Comparison of ENCODE assay signal across 16 cellular contexts in the genomic region with DNA sequence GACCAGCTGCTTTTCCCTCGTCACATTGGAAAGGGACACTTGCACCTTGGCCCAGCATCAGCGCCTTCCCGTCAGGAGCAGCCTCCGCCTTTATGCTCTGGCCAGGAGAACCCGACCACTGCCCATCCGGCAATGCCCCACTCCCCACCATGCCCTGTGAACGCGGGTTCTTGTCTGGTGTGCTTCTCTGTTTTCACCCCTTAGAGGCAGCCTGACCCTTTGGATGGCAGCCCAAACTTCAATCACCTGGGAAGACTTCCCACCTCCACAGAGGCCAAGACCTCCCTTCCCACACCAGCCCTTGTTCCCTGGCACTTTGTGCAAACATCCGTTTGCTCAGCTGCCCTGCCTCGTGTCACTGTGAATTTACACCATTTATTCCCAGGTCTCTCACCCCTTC.
A peak's percentile ranks its signal among the peaks of the same experiment; 100 is the strongest.
DNase-seq lines count a peak whose midpoint lies in the region; ATAC-seq, FAIRE-seq and TF ChIP-seq lines count a peak whose summit lies in the region.
"Had no signal": no experiment of that assay in that cellular context is flagged by ENCODE, and none has a peak within 500 bp of the region (broad histone marks: within the 10 kb centered on the region; RNA-seq: fewer than 3 reads in every experiment).

No MANE protein-coding gene starts in this region.

- H3K4me3 ChIP-seq in HepG2 (replicated peaks in 1 of 3; ENCODE audit: insufficient read depth in 1 of 3, low read depth in 2 of 3, low read length in 3 of 3) (no peak overlapping the region), right lobe of liver (no peak overlapping the region), dorsolateral prefrontal cortex (no peak overlapping the region), neuronal stem cell (ENCODE audit: low read length in 2 of 2) (no peak overlapping the region)
- H3K4me3 ChIP-seq: GM23338 had no signal

- TF ChIP-seq RAD21 in HepG2 (CRISPR knock-in tag; IDR thresholded peaks at IDR 0.05) = no peak

- H3K36me3 ChIP-seq in HepG2 (replicated peaks in 1 of 2; ENCODE audit: control insufficient read depth in 1 of 2, insufficient read depth in 2 of 2, low read length in 2 of 2) = no peaks in the 10 kb centered on the region
- no peaks in the 10 kb centered on the region for H3K36me3 ChIP-seq in right lobe of liver
- H3K36me3 ChIP-seq in neuronal stem cell (replicated peaks in 1 of 2; ENCODE audit: control insufficient read depth in 2 of 2, insufficient read depth in 2 of 2, low read length in 2 of 2) = no peaks in the 10 kb centered on the region

- H2BK15ac ChIP-seq in neuronal stem cell (ENCODE audit: low read length) = no peak overlapping the region

- H3K27me3 ChIP-seq in HepG2 (ENCODE audit: control insufficient read depth in 1 of 2, insufficient read depth in 2 of 2, low read length in 2 of 2) = peaks cover 2 to 65% of the 10 kb centered on the region in 2 experiments; a peak in 4 of 5 replicates
- no peaks in the 10 kb centered on the region for H3K27me3 ChIP-seq in right lobe of liver
- peaks cover 0 to 2% (median 0%) of the 10 kb centered on the region in 45 donors for H3K27me3 ChIP-seq in dorsolateral prefrontal cortex
- H3K27me3 ChIP-seq in neuronal stem cell (ENCODE audit: control insufficient read depth in 3 of 3, insufficient read depth in 3 of 3, low read depth in 1 of 3, low read length in 3 of 3) = peaks cover 0 to 60% (median 5%) of the 10 kb centered on the region in 3 experiments

- H3K14ac ChIP-seq in neuronal stem cell (ENCODE audit: low read length) = no peak overlapping the region

- no peak for TF ChIP-seq POLR2A in HepG2 (IDR thresholded peaks at IDR 0.05; ENCODE audit: insufficient read depth in 1 of 2, low read depth in 2 of 2, low read length in 2 of 2)
- TF ChIP-seq POLR2A in right lobe of liver (IDR thresholded peaks at IDR 0.05) = no peak

- H3K9me3 ChIP-seq in HepG2 (ENCODE audit: low read length) (no peaks in the 10 kb centered on the region), right lobe of liver (no peaks in the 10 kb centered on the region), neuronal stem cell (replicated peaks in 1 of 2; ENCODE audit: control insufficient read depth in 2 of 2, insufficient read depth in 1 of 2, low read depth in 1 of 2, low read length in 2 of 2) (no peaks in the 10 kb centered on the region)

- DNase-seq in HepG2 (ENCODE audit: low spot score) = no peak
- DNase-seq in right lobe of liver = no peak
- no peak for DNase-seq in dorsolateral prefrontal cortex
- DNase-seq in neuronal stem cell (ENCODE audit: low spot score) = no peak
- no peak for DNase-seq in GM19240 (ENCODE audit: insufficient read length, low spot score)
- DNase-seq: C1 segment of cervical spinal cord; Calu3; CD4-positive, alpha-beta T cell; DMS 273 treated with DMSO at 0.1 percent for 48 hours; H7 had no signal

- H2BK120ac ChIP-seq in neuronal stem cell (ENCODE audit: low read depth, low read length) = no peak overlapping the region

- no peak overlapping the region for H4K8ac ChIP-seq in neuronal stem cell (ENCODE audit: low read depth, low read length)

- H3K23ac ChIP-seq in neuronal stem cell (ENCODE audit: low read depth, low read length, poor library complexity) = no peak overlapping the region

- H2BK12ac ChIP-seq in neuronal stem cell (ENCODE audit: low read length) = no peak overlapping the region

- H2AFZ ChIP-seq in HepG2 (ENCODE audit: low read length) = no peak overlapping the region
- no peak overlapping the region for H2AFZ ChIP-seq in neuronal stem cell (ENCODE audit: low read length)
- H2AFZ ChIP-seq: GM23338 had no signal

- no peaks in the 10 kb centered on the region for H4K20me1 ChIP-seq in HepG2 (ENCODE audit: insufficient read depth, low read length)

- H3K79me1 ChIP-seq in neuronal stem cell (ENCODE audit: low read depth, low read length) = peaks cover 1% of the 10 kb centered on the region

- peaks cover 14% of the 10 kb centered on the region for H3K4me1 ChIP-seq in HepG2 (ENCODE audit: insufficient read depth, low read length)
- H3K4me1 ChIP-seq in right lobe of liver = no peaks in the 10 kb centered on the region
- H3K4me1 ChIP-seq in neuronal stem cell (ENCODE audit: control insufficient read depth in 2 of 2, insufficient read depth in 1 of 2, low read depth in 1 of 2, low read length in 2 of 2) = peaks cover 4 to 7% of the 10 kb centered on the region in 2 donors

- no peak overlapping the region for H3K4ac ChIP-seq in neuronal stem cell (ENCODE audit: low read length)

- BruUV-seq in HepG2 (replicated peaks; lab: Mats Ljungman, UMichigan) = no TSS peak

- WGBS in HepG2 (ENCODE audit: low lambda C conversion rate) = 58% methylated on average over 10 of the region's 10 CpGs
- WGBS in right lobe of liver (ENCODE audit: insufficient coverage, low coverage, low lambda C conversion rate, missing lambda C conversion rate) = 58% methylated on average over 4 of the region's 10 CpGs
- no CpG with 5 or more reads among the region's 10 CpGs for WGBS in neuronal stem cell (ENCODE audit: extremely low coverage in 2 of 2, insufficient read length in 2 of 2, insufficient replicate concordance in 1 of 2), 2 donors

- TF ChIP-seq CTCF in HepG2 (CRISPR knock-in tag; IDR thresholded peaks at IDR 0.05) = no peak
- TF ChIP-seq CTCF in right lobe of liver (IDR thresholded peaks at IDR 0.05) = no peak
- no peak for TF ChIP-seq CTCF in dorsolateral prefrontal cortex (IDR thresholded peaks at IDR 0.05 in 54 of 56, conservative IDR thresholded peaks at IDR 0.05 in 2 of 56; ENCODE audit: low read depth in 1 of 56, partially characterized antibody in 56 of 56)

- TF ChIP-seq EP300 in HepG2 (IDR thresholded peaks at IDR 0.05; ENCODE audit: low read depth in 2 of 2, low read length in 2 of 2) (no peak), HepG2 (CRISPR knock-in tag; IDR thresholded peaks at IDR 0.05; ENCODE audit: borderline replicate concordance) (no peak)

- H3K79me2 ChIP-seq in HepG2 (ENCODE audit: insufficient read depth, low read length) = no peaks in the 10 kb centered on the region

- peak overlapping the region; percentile 49 for H3K18ac ChIP-seq in neuronal stem cell (ENCODE audit: low read length)

- intact Hi-C loops in HepG2 (cut with micrococcal nuclease; ENCODE audit: unreplicated experiment) (loop anchor here (10.0 kb wide), 1 partner anchor 305 kb away; no protein-coding TSS in a partner anchor), right lobe of liver (cut with DNase I) (loop anchor here in 1 of 2 donors (10.0 kb wide), 2 partner anchors 215 to 315 kb away; no protein-coding TSS in a partner anchor), dorsolateral prefrontal cortex (cut with DNase I) (loop anchor here in 1 of 2 donors (10.0 kb wide), 1 partner anchor 305 kb away; no protein-coding TSS in a partner anchor)

- H4K91ac ChIP-seq in neuronal stem cell (ENCODE audit: low read depth, low read length, poor library complexity) = no peak overlapping the region

- no peak overlapping the region for H2AK5ac ChIP-seq in neuronal stem cell (ENCODE audit: low read depth, low read length)

- POLR2A ChIA-PET in HepG2 (lab: Yijun Ruan, JAX) = no interaction called here

- no peak overlapping the region for H3K9ac ChIP-seq in HepG2 (ENCODE audit: insufficient read depth, low read depth, low read length)
- no peak overlapping the region for H3K9ac ChIP-seq in neuronal stem cell (ENCODE audit: low read depth, low read length, poor library complexity)

- H2BK5ac ChIP-seq in neuronal stem cell (ENCODE audit: low read length) = no peak overlapping the region

- ATAC-seq in HepG2 = no peak
- ATAC-seq in right lobe of liver = no peak
- no peak for ATAC-seq in HG02870 (IDR thresholded peaks at IDR 0.05; ENCODE audit: unreplicated experiment)
- ATAC-seq in HG02759 (IDR thresholded peaks at IDR 0.05; ENCODE audit: unreplicated experiment) = no peak
- ATAC-seq: GM23338 had no signal

- no peak overlapping the region for H3K4me2 ChIP-seq in HepG2 (ENCODE audit: low read depth, low read length)
- no peak overlapping the region for H3K4me2 ChIP-seq in neuronal stem cell (ENCODE audit: insufficient read depth, low read length, poor library complexity, severe bottlenecking)
- H3K4me2 ChIP-seq: GM23338 had no signal

- in situ Hi-C loops in HepG2 (cut with HindIII; ENCODE audit: extremely low pct_ligation_motif_present, low pct_unique_long_range_greater_than_20kb) = loop anchor here (10.0 kb wide), 1 partner anchor 115 kb away; no protein-coding TSS in a partner anchor

- CTCF ChIA-PET in HepG2 (lab: Yijun Ruan, JAX; ENCODE audit: low intra/inter-chr PET ratio, low total read pairs) = no interaction called here

- H3K27ac ChIP-seq in HepG2 (ENCODE audit: extremely low read length, insufficient read depth, low read length) (no peak overlapping the region), right lobe of liver (no peak overlapping the region), dorsolateral prefrontal cortex (peak overlapping the region in 52 of 59 donors; percentile 2 to 96 (median 86)), neuronal stem cell (replicated peaks; ENCODE audit: low read length) (no peak overlapping the region)

- no peak for FAIRE-seq in HepG2 (lab: Jason Lieb, UNC)
- FAIRE-seq: A204.1, GM18507, HTR-8/SVneo had no signal

TF ChIP-seq in HepG2, 621 proteins besides CTCF, POLR2A, EP300 and RAD21:
- no peak for TF ChIP-seq ZNF460 (CRISPR knock-in tag; IDR thresholded peaks at IDR 0.05; ENCODE audit: borderline replicate concordance)
- no peak for TF ChIP-seq ZNF552 (CRISPR knock-in tag; IDR thresholded peaks at IDR 0.05; ENCODE audit: borderline replicate concordance)
- TF ChIP-seq, protein P1, sequence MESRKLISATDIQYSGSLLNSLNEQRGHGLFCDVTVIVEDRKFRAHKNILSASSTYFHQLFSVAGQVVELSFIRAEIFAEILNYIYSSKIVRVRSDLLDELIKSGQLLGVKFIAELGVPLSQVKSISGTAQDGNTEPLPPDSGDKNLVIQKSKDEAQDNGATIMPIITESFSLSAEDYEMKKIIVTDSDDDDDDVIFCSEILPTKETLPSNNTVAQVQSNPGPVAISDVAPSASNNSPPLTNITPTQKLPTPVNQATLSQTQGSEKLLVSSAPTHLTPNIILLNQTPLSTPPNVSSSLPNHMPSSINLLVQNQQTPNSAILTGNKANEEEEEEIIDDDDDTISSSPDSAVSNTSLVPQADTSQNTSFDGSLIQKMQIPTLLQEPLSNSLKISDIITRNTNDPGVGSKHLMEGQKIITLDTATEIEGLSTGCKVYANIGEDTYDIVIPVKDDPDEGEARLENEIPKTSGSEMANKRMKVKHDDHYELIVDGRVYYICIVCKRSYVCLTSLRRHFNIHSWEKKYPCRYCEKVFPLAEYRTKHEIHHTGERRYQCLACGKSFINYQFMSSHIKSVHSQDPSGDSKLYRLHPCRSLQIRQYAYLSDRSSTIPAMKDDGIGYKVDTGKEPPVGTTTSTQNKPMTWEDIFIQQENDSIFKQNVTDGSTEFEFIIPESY (CRISPR knock-in tag; IDR thresholded peaks at IDR 0.05) = 0 out of 2 replicates have a peak, but pooled peaks have one; percentile 14
- no peak for TF ChIP-seq TGIF2 (CRISPR knock-in tag; IDR thresholded peaks at IDR 0.05)
- TF ChIP-seq KMT2B (CRISPR knock-in tag; IDR thresholded peaks at IDR 0.05) = no peak
- TF ChIP-seq SPEN (CRISPR knock-in tag; IDR thresholded peaks at IDR 0.05; ENCODE audit: low read depth) = no peak

Comparison
In these comparisons a context has a peak if more than half of its experiments do, and no peak if none do; other contexts are left out.
1. H3K27ac ChIP-seq: peak in dorsolateral prefrontal cortex (52 of 59); none in HepG2 (single experiment), right lobe of liver (0 of 3) and neuronal stem cell (single experiment).